ENCODE assay signal across 10 cellular contexts in genomic region chr17:3961564-3962047, GRCh38. TPM values are rescaled to one million over a fixed set of nuclear protein-coding genes. Genes with fewer than 3 reads are reported as not detected.
DNase-seq lines count a peak whose midpoint lies in the region; ATAC-seq and TF ChIP-seq lines count a peak whose summit lies in the region.
"Had no signal": no experiment of that assay in that cellular context is flagged by ENCODE, and none has a peak within 500 bp of the region (broad histone marks: within the 10 kb centered on the region; RNA-seq: fewer than 3 reads in every experiment).

No MANE protein-coding gene starts in this region.

- peak overlapping the region; percentile 80 for H3K4me3 ChIP-seq in CD4-positive, CD25-positive, alpha-beta regulatory T cell (ENCODE audit: low read depth, low read length)
- H3K4me3 ChIP-seq in OCI-LY1 (ENCODE audit: low read depth, low read length, poor library complexity, severe bottlenecking): peak overlapping the region; percentile 78

- peak overlapping the region; percentile 81 for H3K9ac ChIP-seq in OCI-LY1 (ENCODE audit: low read length)

- H3F3A ChIP-seq in OCI-LY1 (ENCODE audit: insufficient read depth, low read length): 0 out of 2 replicates have a peak, but pooled peaks cover 3% of the 10 kb centered on the region

- peaks cover 20% of the 10 kb centered on the region for H3K36me3 ChIP-seq in CD4-positive, CD25-positive, alpha-beta regulatory T cell (ENCODE audit: control insufficient read depth, insufficient read depth, low read length)
- peaks cover 27% of the 10 kb centered on the region; the same call in 1 of the 2 replicates for H3K36me3 ChIP-seq in OCI-LY1 (ENCODE audit: insufficient read depth, low read length)

- no peaks in the 10 kb centered on the region for H3K9me3 ChIP-seq in CD4-positive, CD25-positive, alpha-beta regulatory T cell (ENCODE audit: control insufficient read depth in 2 of 2, low read length in 2 of 2)
- no peaks in the 10 kb centered on the region for H3K9me3 ChIP-seq in OCI-LY1 (ENCODE audit: low read length)

- peak overlapping the region; percentile 91 to 96 (median 94) for H3K4me3 Mint-ChIP-seq in CD4-positive, CD25-positive, alpha-beta regulatory T cell
- no peak overlapping the region for H3K4me3 Mint-ChIP-seq in WTC11
- H3K4me3 Mint-ChIP-seq: nephron progenitor cell had no signal

- H3K4me1 Mint-ChIP-seq in CD4-positive, CD25-positive, alpha-beta regulatory T cell: peaks cover 25 to 74% (median 45%) of the 10 kb centered on the region in 4 donors
- peaks cover 60% of the 10 kb centered on the region for H3K4me1 Mint-ChIP-seq in WTC11

- no peaks in the 10 kb centered on the region for H3K27me3 Mint-ChIP-seq in CD4-positive, CD25-positive, alpha-beta regulatory T cell
- H3K27me3 Mint-ChIP-seq in WTC11 (ENCODE audit: low read depth): peaks cover 12% of the 10 kb centered on the region

- peak overlapping the region; percentile 65 to 91 (median 90) for H3K27ac Mint-ChIP-seq in CD4-positive, CD25-positive, alpha-beta regulatory T cell
- H3K27ac Mint-ChIP-seq in WTC11: no peak overlapping the region
- H3K27ac Mint-ChIP-seq: nephron progenitor cell had no signal

- POLR2A ChIA-PET in WTC11 (lab: Charles Lee): no interaction called here

- no peaks in the 10 kb centered on the region for H3K9me2 ChIP-seq in OCI-LY1 (ENCODE audit: low read depth, low read length)

- peaks cover 10% of the 10 kb centered on the region for H3K36me3 Mint-ChIP-seq in CD4-positive, CD25-positive, alpha-beta regulatory T cell
- no peaks in the 10 kb centered on the region for H3K36me3 Mint-ChIP-seq in WTC11

- peaks cover 64% of the 10 kb centered on the region for H3K4me1 ChIP-seq in CD4-positive, CD25-positive, alpha-beta regulatory T cell (ENCODE audit: control insufficient read depth, insufficient read depth, low read length, poor library complexity, severe bottlenecking)
- H3K4me1 ChIP-seq in OCI-LY1 (ENCODE audit: insufficient read depth, low read length, severe bottlenecking): peaks cover 77% of the 10 kb centered on the region

- CTCF ChIA-PET in WTC11 (lab: Charles Lee): interaction anchor here (1.0 to 1.3 kb wide), 2 partner anchors 15 to 27 kb away, joined by 3 to 6 read pairs; no protein-coding TSS in a partner anchor

- TF ChIP-seq CTCF in OCI-LY1 (IDR thresholded peaks at IDR 0.05; ENCODE audit: low read length): no peak
- TF ChIP-seq CTCF in WTC11 (IDR thresholded peaks at IDR 0.05): no peak

- peak overlapping the region; percentile 95 for H3K4me2 ChIP-seq in OCI-LY1 (ENCODE audit: low read length)

- H3K79me2 ChIP-seq in OCI-LY1 (ENCODE audit: insufficient read depth, low read length): peaks cover 51% of the 10 kb centered on the region

- no peak for ATAC-seq in CD4-positive, CD25-positive, alpha-beta regulatory T cell (ENCODE audit: low read depth in 2 of 2)
- peak; percentile 37 for ATAC-seq in esophagus mucosa
- no peak for ATAC-seq in WTC11

- H3K27me3 ChIP-seq in CD4-positive, CD25-positive, alpha-beta regulatory T cell (ENCODE audit: control insufficient read depth, insufficient read depth, low read length): no peaks in the 10 kb centered on the region
- no peaks in the 10 kb centered on the region for H3K27me3 ChIP-seq in OCI-LY1 (ENCODE audit: insufficient read depth, low read length)

- H3K27ac ChIP-seq in CD4-positive, CD25-positive, alpha-beta regulatory T cell (ENCODE audit: insufficient read depth, low read length, poor library complexity, severe bottlenecking): peak overlapping the region; percentile 51
- H3K27ac ChIP-seq in OCI-LY1 (ENCODE audit: low read depth, low read length, poor library complexity, severe bottlenecking): peak overlapping the region; percentile 98
- no peak overlapping the region for H3K27ac ChIP-seq in substantia nigra (ENCODE audit: low read depth, low read length, poor library complexity, severe bottlenecking)

- no peaks in the 10 kb centered on the region for H3K9me3 Mint-ChIP-seq in CD4-positive, CD25-positive, alpha-beta regulatory T cell
- no peaks in the 10 kb centered on the region for H3K9me3 Mint-ChIP-seq in WTC11
- H3K9me3 Mint-ChIP-seq: nephron progenitor cell had no signal

- TF ChIP-seq POLR2A in GM19099 (IDR thresholded peaks at IDR 0.05; ENCODE audit: extremely low read depth, insufficient read length, low read depth): peak; percentile 33

- DNase-seq in CD4-positive, CD25-positive, alpha-beta regulatory T cell: peak in 2 of 3 donors; percentile 16 to 69
- DNase-seq in WTC11 (ENCODE audit: low spot score) (no peak), SIG-M5 treated with dmso at 0.1 percent for 504 hours (lab: John Stamatoyannopoulos, UW; ENCODE audit: unreplicated experiment) (no peak), substantia nigra (lab: John Stamatoyannopoulos, UW) (no peak), dedifferentiated amniotic fluid mesenchymal stem cell (ENCODE audit: extremely low spot score) (no peak)
- DNase-seq: nephron progenitor cell had no signal

- no peak overlapping the region for H2AFZ ChIP-seq in OCI-LY1 (ENCODE audit: low read length)

- H4K20me1 ChIP-seq in OCI-LY1 (ENCODE audit: insufficient read depth, low read length): no peaks in the 10 kb centered on the region

TF ChIP-seq in WTC11, 78 proteins besides CTCF, POLR2A, EP300 and RAD21:
- TF ChIP-seq TEAD1 (CRISPR knock-in tag; IDR thresholded peaks at IDR 0.05): no peak
- TF ChIP-seq ZNF396 (CRISPR knock-in tag; IDR thresholded peaks at IDR 0.05; ENCODE audit: borderline replicate concordance): no peak
- no peak for TF ChIP-seq ZNF416 (CRISPR knock-in tag; IDR thresholded peaks at IDR 0.05)
- no peak for TF ChIP-seq ZNF219 (CRISPR knock-in tag; IDR thresholded peaks at IDR 0.05; ENCODE audit: borderline replicate concordance)
- no peak for TF ChIP-seq NR1H2 (CRISPR knock-in tag; IDR thresholded peaks at IDR 0.05)

RNA-seq across cellular contexts. Expression of gene ATP2A3, which starts 2.6 kb away (rescaled TPM):
- 306 TPM for total RNA-seq in CD4-positive, CD25-positive, alpha-beta regulatory T cell
- polyA plus RNA-seq in CD4-positive, CD25-positive, alpha-beta regulatory T cell: 10 to 100 TPM; 33.5 to 49.2 (median 41.2) TPM
- total RNA-seq in esophagus mucosa: 4.7 TPM
- 35.6 to 39.1 TPM (median 37.8 TPM) in 3 replicates for total RNA-seq in WTC11 (2021)

RNA-seq across cellular contexts. Expression of gene P2RX1, which starts 45.3 kb away (rescaled TPM):
- total RNA-seq in CD4-positive, CD25-positive, alpha-beta regulatory T cell: 2.3 TPM
- polyA plus RNA-seq in CD4-positive, CD25-positive, alpha-beta regulatory T cell: not detected
- total RNA-seq in esophagus mucosa: 0.68 TPM
- 0.07 TPM in 1 of 3 replicates, not detected in the others for total RNA-seq in WTC11 (2021)
- total RNA-seq: glomerular endothelial cell had no signal

Comparison
In these comparisons a context has a peak if more than half of its experiments do, and no peak if none do; other contexts are left out.
1. DNase-seq: peak in CD4-positive, CD25-positive, alpha-beta regulatory T cell (2 of 3); none in WTC11 (single experiment), SIG-M5 treated with dmso at 0.1 percent for 504 hours (single experiment), substantia nigra (0 of 49) and dedifferentiated amniotic fluid mesenchymal stem cell (single experiment).